ENCODE assay signal across 23 cellular contexts in genomic region chr22:47767403-47767802, GRCh38.
DNase-seq lines count a peak whose midpoint lies in the region; ATAC-seq and TF ChIP-seq lines count a peak whose summit lies in the region.
"Had no signal": no experiment of that assay in that cellular context is flagged by ENCODE, and none has a peak within 500 bp of the region (broad histone marks: within the 10 kb centered on the region; RNA-seq: fewer than 3 reads in every experiment).

No MANE protein-coding gene starts in this region.

- H3K18ac ChIP-seq in neuronal stem cell (ENCODE audit: low read length), result peak overlapping the region; percentile 70

- H3K4me3 ChIP-seq in RWPE2 (ENCODE audit: severe bottlenecking) (no peak overlapping the region), neuronal stem cell (ENCODE audit: low read length in 2 of 2) (no peak overlapping the region), GM23338 (no peak overlapping the region), ascending aorta (no peak overlapping the region), smooth muscle cell (no peak overlapping the region)
- H3K4me3 ChIP-seq: A549; BLaER1 treated with 17β-estradiol and CSF1 and Interleukin-3, amounts not matched to agents 10 nM and 100 nM; GM12878 had no signal

- peak overlapping the region; percentile 89 for H3K14ac ChIP-seq in neuronal stem cell (ENCODE audit: low read length)

- no peaks in the 10 kb centered on the region for H3K79me2 ChIP-seq in GM23338 (replicated peaks; ENCODE audit: insufficient read depth)
- H3K79me2 ChIP-seq in smooth muscle cell (ENCODE audit: low read depth), result no peaks in the 10 kb centered on the region

- H3K9me2 ChIP-seq in GM23338 (ENCODE audit: insufficient read depth), result no peaks in the 10 kb centered on the region

- ATAC-seq in RWPE2 (ENCODE audit: low read depth) (peak; percentile 89), foreskin keratinocyte (peak; percentile 20), GM23338 (no peak)
- ATAC-seq: A549, GM12878 had no signal

- H3K27ac ChIP-seq in RWPE2 (ENCODE audit: poor library complexity, severe bottlenecking) (no peak overlapping the region), foreskin keratinocyte (no peak overlapping the region), neuronal stem cell (replicated peaks; ENCODE audit: low read length) (no peak overlapping the region), GM23338 (ENCODE audit: low read depth) (no peak overlapping the region), ascending aorta (no peak overlapping the region), smooth muscle cell (ENCODE audit: low read depth) (no peak overlapping the region)
- H3K27ac ChIP-seq: A549; BLaER1 treated with 17β-estradiol and CSF1 and Interleukin-3, amounts not matched to agents 10 nM and 100 nM had no signal

- WGBS in neuronal stem cell (ENCODE audit: extremely low coverage in 2 of 2, insufficient read length in 2 of 2, insufficient replicate concordance in 1 of 2), 2 donors, result no CpG with 5 or more reads among the region's 5 CpGs
- 87% methylated on average over 5 of the region's 5 CpGs for WGBS in smooth muscle cell (ENCODE audit: low lambda C conversion rate)

- H3K27me3 ChIP-seq in RWPE2 (ENCODE audit: insufficient read depth, poor library complexity, severe bottlenecking) (no peaks in the 10 kb centered on the region), foreskin keratinocyte (no peaks in the 10 kb centered on the region), neuronal stem cell (ENCODE audit: control insufficient read depth in 3 of 3, insufficient read depth in 3 of 3, low read depth in 1 of 3, low read length in 3 of 3) (no peaks in the 10 kb centered on the region), GM23338 (ENCODE audit: insufficient read depth) (no peaks in the 10 kb centered on the region), ascending aorta (no peaks in the 10 kb centered on the region), smooth muscle cell (ENCODE audit: low read depth) (no peaks in the 10 kb centered on the region)
- H3K27me3 ChIP-seq: BE2C; BLaER1 treated with 17β-estradiol and CSF1 and Interleukin-3, amounts not matched to agents 10 nM and 100 nM had no signal

- no peak overlapping the region for H3K27ac Mint-ChIP-seq in GM23338
- H3K27ac Mint-ChIP-seq: CD14-positive monocyte; CD4-positive, alpha-beta T cell; CD8-positive, alpha-beta memory T cell had no signal

- TF ChIP-seq CTCF in RWPE2 (IDR thresholded peaks at IDR 0.05; ENCODE audit: poor library complexity, severe bottlenecking) (no peak), foreskin keratinocyte (conservative IDR thresholded peaks at IDR 0.05) (no peak), GM23338 (conservative IDR thresholded peaks at IDR 0.05; ENCODE audit: low read depth in 2 of 2) (no peak), ascending aorta (IDR thresholded peaks at IDR 0.05) (no peak), smooth muscle cell (IDR thresholded peaks at IDR 0.05; ENCODE audit: borderline replicate concordance, insufficient read depth, poor library complexity, severe bottlenecking) (no peak)

- no peaks in the 10 kb centered on the region for H3F3A ChIP-seq in GM23338 (replicated peaks; ENCODE audit: low read depth)
- no peaks in the 10 kb centered on the region for H3F3A ChIP-seq in smooth muscle cell (ENCODE audit: low read depth)

- peak overlapping the region; percentile 66 for H3K4ac ChIP-seq in neuronal stem cell (ENCODE audit: low read length)

- no peak overlapping the region for H2BK120ac ChIP-seq in neuronal stem cell (ENCODE audit: low read depth, low read length)

- no peak overlapping the region for H2AFZ ChIP-seq in neuronal stem cell (ENCODE audit: low read length)
- H2AFZ ChIP-seq in GM23338, result no peak overlapping the region
- H2AFZ ChIP-seq in smooth muscle cell (ENCODE audit: low read depth), result no peak overlapping the region

- intact Hi-C loops in ascending aorta (cut with DNase I), result no loop called here

- peak overlapping the region; percentile 85 for H2BK15ac ChIP-seq in neuronal stem cell (ENCODE audit: low read length)

- no peak overlapping the region for H3K9ac ChIP-seq in neuronal stem cell (ENCODE audit: low read depth, low read length, poor library complexity)
- H3K9ac ChIP-seq in smooth muscle cell (ENCODE audit: low read depth), result no peak overlapping the region
- H3K9ac ChIP-seq: BLaER1 treated with 17β-estradiol and CSF1 and Interleukin-3, amounts not matched to agents 10 nM and 100 nM had no signal

- H3K36me3 Mint-ChIP-seq in GM23338 (ENCODE audit: low read depth), result no peaks in the 10 kb centered on the region; the same call in 2 of the 3 replicates
- H3K36me3 Mint-ChIP-seq: CD14-positive monocyte had no signal

- H3K79me1 ChIP-seq in neuronal stem cell (ENCODE audit: low read depth, low read length), result no peaks in the 10 kb centered on the region

- DNase-seq in NCI-H69 (lab: John Stamatoyannopoulos, UW), result peak; percentile 26
- DNase-seq in RWPE2 (ENCODE audit: low spot score), result no peak
- peak; percentile 42 to 69 for DNase-seq in foreskin keratinocyte
- no peak for DNase-seq in neuronal stem cell (ENCODE audit: low spot score)
- no peak for DNase-seq in GM23338 (ENCODE audit: low spot score)
- no peak for DNase-seq in ascending aorta (ENCODE audit: low spot score in 2 of 2)
- DNase-seq in smooth muscle cell (lab: John Stamatoyannopoulos, UW; ENCODE audit: unreplicated experiment), result no peak
- DNase-seq: 8988T; ACHN; AML-193; BE2C; CD4-positive, alpha-beta T cell; CD8-positive, alpha-beta memory T cell; DMS 273 treated with DMSO at 0.1 percent for 48 hours; DMS79; EL; GDM1; H7; HCEC 1CT had no signal

- H3K36me3 ChIP-seq in RWPE2 (ENCODE audit: low read depth), result no peaks in the 10 kb centered on the region
- peaks cover 0 to 2% of the 10 kb centered on the region in 2 donors for H3K36me3 ChIP-seq in neuronal stem cell (replicated peaks in 1 of 2; ENCODE audit: control insufficient read depth in 2 of 2, insufficient read depth in 2 of 2, low read length in 2 of 2)
- peaks cover 10% of the 10 kb centered on the region for H3K36me3 ChIP-seq in GM23338 (ENCODE audit: insufficient read depth)
- H3K36me3 ChIP-seq in ascending aorta, result no peaks in the 10 kb centered on the region
- no peaks in the 10 kb centered on the region for H3K36me3 ChIP-seq in smooth muscle cell (ENCODE audit: low read depth)
- H3K36me3 ChIP-seq: BE2C; BLaER1 treated with 17β-estradiol and CSF1 and Interleukin-3, amounts not matched to agents 10 nM and 100 nM had no signal

- H3K4me2 ChIP-seq in neuronal stem cell (ENCODE audit: insufficient read depth, low read length, poor library complexity, severe bottlenecking), result no peak overlapping the region
- no peak overlapping the region for H3K4me2 ChIP-seq in GM23338
- H3K4me2 ChIP-seq in smooth muscle cell, result no peak overlapping the region
- H3K4me2 ChIP-seq: A549; BLaER1 treated with 17β-estradiol and CSF1 and Interleukin-3, amounts not matched to agents 10 nM and 100 nM had no signal

- no peak overlapping the region for H3K4me3 Mint-ChIP-seq in GM23338
- H3K4me3 Mint-ChIP-seq: CD14-positive monocyte; CD4-positive, alpha-beta T cell; CD8-positive, alpha-beta memory T cell had no signal

- H3K9me3 ChIP-seq in RWPE2 (ENCODE audit: severe bottlenecking) (no peaks in the 10 kb centered on the region), neuronal stem cell (replicated peaks in 1 of 2; ENCODE audit: control insufficient read depth in 2 of 2, insufficient read depth in 1 of 2, low read depth in 1 of 2, low read length in 2 of 2) (peaks cover 0 to 4% of the 10 kb centered on the region in 2 donors), ascending aorta (no peaks in the 10 kb centered on the region), smooth muscle cell (replicated peaks; ENCODE audit: low read depth) (no peaks in the 10 kb centered on the region)
- H3K9me3 ChIP-seq: A549, BE2C had no signal

- H3K9me3 Mint-ChIP-seq in GM23338, result peaks cover 20% of the 10 kb centered on the region

- no peaks in the 10 kb centered on the region for H4K20me1 ChIP-seq in GM23338 (replicated peaks; ENCODE audit: insufficient read depth)
- no peaks in the 10 kb centered on the region for H4K20me1 ChIP-seq in smooth muscle cell (ENCODE audit: low read depth)
- H4K20me1 ChIP-seq: BLaER1 treated with 17β-estradiol and CSF1 and Interleukin-3, amounts not matched to agents 10 nM and 100 nM had no signal

- no peak overlapping the region for H3K23ac ChIP-seq in neuronal stem cell (ENCODE audit: low read depth, low read length, poor library complexity)

- peaks cover under 1% of the 10 kb centered on the region for H3K27me3 Mint-ChIP-seq in GM23338 (ENCODE audit: insufficient read depth, low read depth, poor library complexity)

- H2AK5ac ChIP-seq in neuronal stem cell (ENCODE audit: low read depth, low read length), result peak overlapping the region; percentile 75

- no peaks in the 10 kb centered on the region; the same call in 2 of the 3 replicates for H3K4me1 Mint-ChIP-seq in GM23338
- H3K4me1 Mint-ChIP-seq: CD14-positive monocyte; CD8-positive, alpha-beta memory T cell had no signal

- no peaks in the 10 kb centered on the region for H3K4me1 ChIP-seq in RWPE2 (ENCODE audit: insufficient read depth, poor library complexity, severe bottlenecking)
- H3K4me1 ChIP-seq in foreskin keratinocyte, result no peaks in the 10 kb centered on the region
- H3K4me1 ChIP-seq in neuronal stem cell (ENCODE audit: control insufficient read depth in 2 of 2, insufficient read depth in 1 of 2, low read depth in 1 of 2, low read length in 2 of 2), result no peaks in the 10 kb centered on the region
- no peaks in the 10 kb centered on the region for H3K4me1 ChIP-seq in GM23338 (ENCODE audit: insufficient read depth)
- no peaks in the 10 kb centered on the region for H3K4me1 ChIP-seq in ascending aorta
- H3K4me1 ChIP-seq in smooth muscle cell (ENCODE audit: low read depth), result no peaks in the 10 kb centered on the region
- H3K4me1 ChIP-seq: A549; BE2C; BLaER1 treated with 17β-estradiol and CSF1 and Interleukin-3, amounts not matched to agents 10 nM and 100 nM had no signal

- no peak overlapping the region for H4K91ac ChIP-seq in neuronal stem cell (ENCODE audit: low read depth, low read length, poor library complexity)

- no peak overlapping the region for H4K8ac ChIP-seq in neuronal stem cell (ENCODE audit: low read depth, low read length)

- peak overlapping the region; percentile 13 for H2BK5ac ChIP-seq in neuronal stem cell (ENCODE audit: low read length)

- no peak overlapping the region for H2BK12ac ChIP-seq in neuronal stem cell (ENCODE audit: low read length)

TF ChIP-seq in GM23338, 12 proteins besides CTCF, POLR2A, EP300 and RAD21:
- TF ChIP-seq ETS1 (IDR thresholded peaks at IDR 0.05), result no peak

Comparison
In these comparisons a context has a peak if more than half of its experiments do, and no peak if none do; other contexts are left out.
1. DNase-seq: peak in NCI-H69 (single experiment) and foreskin keratinocyte (2 of 2); none in RWPE2 (single experiment), neuronal stem cell (single experiment), GM23338 (single experiment), ascending aorta (0 of 2) and smooth muscle cell (single experiment).